24 cellular contexts compared by ENCODE assay signal in genomic region chr15:29057856-29058255, GRCh38.
"Had no signal": no experiment of that assay in that cellular context is flagged by ENCODE, and none has a peak within 500 bp of the region (broad histone marks: within the 10 kb centered on the region; RNA-seq: fewer than 3 reads in every experiment).

No MANE protein-coding gene starts in this region.

- ATAC-seq: heart right ventricle; right lobe of liver; stimulated activated naive B cell treated with anti-CD40 and anti-IgM and Interleukin-4, amounts not matched to agents 10 μg/mL and 1 μg/mL and 100 μg/mL, for 72 hours had no signal

- H2AFZ ChIP-seq: neural progenitor cell, parathyroid adenoma had no signal

- H3K4me3 ChIP-seq: esophagus muscularis mucosa, heart right ventricle, lung, neural progenitor cell, right lobe of liver, thoracic aorta, tibial nerve, upper lobe of left lung, uterus had no signal

- H3K4me3 Mint-ChIP-seq: memory B cell; nephron; neural progenitor cell; stimulated activated naive B cell treated with anti-CD40 and anti-IgM and Interleukin-4, amounts not matched to agents 10 μg/mL and 1 μg/mL and 100 μg/mL, for 72 hours; stimulated activated naive CD8-positive, alpha-beta T cell treated with anti-CD3 and anti-CD28 coated beads, Interleukin-15, Interleukin-2, amounts not matched to agents 100 ng/mL and 50 ng/mL, for 24 hours had no signal

- H3K4me1 ChIP-seq: esophagus muscularis mucosa, heart right ventricle, neural progenitor cell, parathyroid adenoma, right lobe of liver, tibial nerve, upper lobe of left lung, uterus had no signal

- H3K36me3 Mint-ChIP-seq: memory B cell; stimulated activated naive B cell treated with anti-CD40 and anti-IgM and Interleukin-4, amounts not matched to agents 10 μg/mL and 1 μg/mL and 100 μg/mL, for 72 hours had no signal

- DNase-seq: effector CD8-positive, alpha-beta T cell; foreskin melanocyte; glutamatergic neuron; heart right ventricle; right lobe of liver; small intestine; stimulated activated CD4-positive, alpha-beta T cell treated with anti-CD3 and anti-CD28 coated beads, Interleukin-15, amount 100 ng/mL, for 24 hours; stimulated activated CD4-positive, alpha-beta T cell treated with anti-CD3 and anti-CD28 coated beads, Interleukin-2, amount 100 ng/mL, for 48 hours; stimulated activated naive B cell treated with anti-CD40 and anti-IgM and Interleukin-4, amounts not matched to agents 10 μg/mL and 1 μg/mL and 100 μg/mL, for 72 hours; upper lobe of left lung; uterus had no signal

- H3K4me2 ChIP-seq: neural progenitor cell had no signal

- H3K27ac ChIP-seq: esophagus muscularis mucosa, heart right ventricle, neural progenitor cell, parathyroid adenoma, right lobe of liver, thoracic aorta, tibial nerve, upper lobe of left lung, uterus had no signal

- FAIRE-seq: colon, endothelial cell of umbilical vein, islet of Langerhans, small intestine had no signal

- H3K36me3 ChIP-seq: esophagus muscularis mucosa, heart right ventricle, neural progenitor cell, right lobe of liver, thoracic aorta, tibial nerve, upper lobe of left lung, uterus had no signal

- H3K27me3 Mint-ChIP-seq: progenitor cell of endocrine pancreas; stimulated activated naive CD8-positive, alpha-beta T cell treated with anti-CD3 and anti-CD28 coated beads, Interleukin-15, Interleukin-2, amounts not matched to agents 100 ng/mL and 50 ng/mL, for 24 hours had no signal

- H3K27ac Mint-ChIP-seq: memory B cell; nephron; neural progenitor cell; progenitor cell of endocrine pancreas; stimulated activated naive B cell treated with anti-CD40 and anti-IgM and Interleukin-4, amounts not matched to agents 10 μg/mL and 1 μg/mL and 100 μg/mL, for 72 hours; stimulated activated naive CD8-positive, alpha-beta T cell treated with anti-CD3 and anti-CD28 coated beads, Interleukin-15, Interleukin-2, amounts not matched to agents 100 ng/mL and 50 ng/mL, for 24 hours had no signal

- H3K79me2 ChIP-seq: parathyroid adenoma had no signal

- H3K9me3 Mint-ChIP-seq: stimulated activated naive CD8-positive, alpha-beta T cell treated with anti-CD3 and anti-CD28 coated beads, Interleukin-15, Interleukin-2, amounts not matched to agents 100 ng/mL and 50 ng/mL, for 24 hours had no signal

- H3K27me3 ChIP-seq: esophagus muscularis mucosa, neural progenitor cell, right lobe of liver, tibial nerve, upper lobe of left lung, uterus had no signal

- H3K4me1 Mint-ChIP-seq: memory B cell; stimulated activated naive B cell treated with anti-CD40 and anti-IgM and Interleukin-4, amounts not matched to agents 10 μg/mL and 1 μg/mL and 100 μg/mL, for 72 hours had no signal
